Comparison of ENCODE assay signal across 16 cellular contexts in the genomic region with DNA sequence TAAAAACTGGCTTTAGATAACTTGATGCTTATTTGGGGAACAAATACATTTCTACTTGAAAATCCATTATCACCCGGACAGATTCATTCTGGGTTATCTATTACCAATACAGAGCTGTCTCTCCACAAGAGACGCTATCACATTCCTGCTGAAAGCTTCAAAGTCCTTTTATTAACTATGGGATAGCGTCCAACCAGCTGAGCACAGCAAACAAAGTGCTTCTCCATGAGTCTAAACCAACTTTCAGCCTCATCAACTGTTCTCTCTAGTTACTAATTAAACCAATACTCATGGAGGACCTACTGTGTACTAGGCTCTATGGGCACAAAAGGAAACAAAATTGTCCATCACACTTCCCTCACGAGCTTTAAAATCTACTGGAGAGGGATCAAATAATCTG.
DNase-seq lines count a peak whose midpoint lies in the region; ATAC-seq and TF ChIP-seq lines count a peak whose summit lies in the region.
"Had no signal": no experiment of that assay in that cellular context is flagged by ENCODE, and none has a peak within 500 bp of the region (broad histone marks: within the 10 kb centered on the region; RNA-seq: fewer than 3 reads in every experiment).

No MANE protein-coding gene starts in this region.

- H3K27me3 ChIP-seq in Peyer's patch: no peaks in the 10 kb centered on the region
- no peaks in the 10 kb centered on the region for H3K27me3 ChIP-seq in left lung

- no peak overlapping the region for H3K27ac Mint-ChIP-seq in endothelial cell (ENCODE audit: unreplicated experiment)

- no peaks in the 10 kb centered on the region for H3K36me3 Mint-ChIP-seq in endothelial cell (ENCODE audit: low read depth, unreplicated experiment)
- H3K36me3 Mint-ChIP-seq: CD14-positive monocyte had no signal

- H3K9me3 ChIP-seq in Peyer's patch: no peaks in the 10 kb centered on the region
- H3K9me3 ChIP-seq in left lung: no peaks in the 10 kb centered on the region

- ATAC-seq in left lung (peak; percentile 21), HG03442 (IDR thresholded peaks at IDR 0.05; ENCODE audit: unreplicated experiment) (no peak)
- ATAC-seq: PC-3 had no signal

- H3K27ac ChIP-seq in C4-2B: no peak overlapping the region
- no peak overlapping the region for H3K27ac ChIP-seq in Peyer's patch
- no peak overlapping the region for H3K27ac ChIP-seq in left lung
- H3K27ac ChIP-seq: GM23248 had no signal

- no peaks in the 10 kb centered on the region for H3K4me1 Mint-ChIP-seq in endothelial cell (ENCODE audit: unreplicated experiment)
- H3K4me1 Mint-ChIP-seq: CD14-positive monocyte had no signal

- peak in 1 of 3 donors; percentile 55 for DNase-seq in Peyer's patch
- DNase-seq in left lung: no peak
- DNase-seq in putamen (ENCODE audit: low spot score): peak; percentile 23
- no peak for DNase-seq in activated CD4-positive, alpha-beta T cell treated with anti-CD3 and anti-CD28 coated beads for 48 hours
- DNase-seq in endothelial cell (ENCODE audit: low spot score): no peak
- DNase-seq: COR-L47, GM23248, KBM-7, NCI-H1048, NCI-H1436 treated with DMSO at 0.1 percent for 48 hours, NCI-H2029 treated with DMSO at 0.1 percent for 48 hours, NCI-H774, PC-3 had no signal

- no peak for TF ChIP-seq POLR2A in Peyer's patch (IDR thresholded peaks at IDR 0.05)

- H3K4me1 ChIP-seq in Peyer's patch (no peaks in the 10 kb centered on the region), left lung (no peaks in the 10 kb centered on the region)

- intact Hi-C loops in left lung (cut with DNase I): no loop called here

- H3K4me3 ChIP-seq in Peyer's patch (no peak overlapping the region), left lung (no peak overlapping the region)
- H3K4me3 ChIP-seq: GM23248 had no signal

- no peak overlapping the region for H3K4me3 Mint-ChIP-seq in endothelial cell (ENCODE audit: unreplicated experiment)
- H3K4me3 Mint-ChIP-seq: CD14-positive monocyte had no signal

- H3K27me3 Mint-ChIP-seq in endothelial cell (ENCODE audit: unreplicated experiment): peaks cover 3% of the 10 kb centered on the region

- TF ChIP-seq CTCF in C4-2B (conservative IDR thresholded peaks at IDR 0.05): peak; percentile 42
- TF ChIP-seq CTCF in Peyer's patch (IDR thresholded peaks at IDR 0.05): peak in 4 of 6 experiments; percentile 11 to 58 (median 46)
- no peak for TF ChIP-seq CTCF in left lung (IDR thresholded peaks at IDR 0.05)
- TF ChIP-seq CTCF in endothelial cell (IDR thresholded peaks at IDR 0.05; ENCODE audit: unreplicated experiment): no peak

- H3K9me3 Mint-ChIP-seq in endothelial cell (ENCODE audit: unreplicated experiment): no peaks in the 10 kb centered on the region
- H3K9me3 Mint-ChIP-seq: CD14-positive monocyte had no signal

- H3K36me3 ChIP-seq in Peyer's patch (no peaks in the 10 kb centered on the region), left lung (peaks cover 0 to 5% of the 10 kb centered on the region in 2 donors)

Comparison
In these comparisons a context has a peak if more than half of its experiments do, and no peak if none do; other contexts are left out.
1. CTCF ChIP-seq: peak in C4-2B (single experiment) and Peyer's patch (4 of 6); none in left lung (0 of 2) and endothelial cell (single experiment).